9 cellular contexts compared by ENCODE assay signal in the genomic region with DNA sequence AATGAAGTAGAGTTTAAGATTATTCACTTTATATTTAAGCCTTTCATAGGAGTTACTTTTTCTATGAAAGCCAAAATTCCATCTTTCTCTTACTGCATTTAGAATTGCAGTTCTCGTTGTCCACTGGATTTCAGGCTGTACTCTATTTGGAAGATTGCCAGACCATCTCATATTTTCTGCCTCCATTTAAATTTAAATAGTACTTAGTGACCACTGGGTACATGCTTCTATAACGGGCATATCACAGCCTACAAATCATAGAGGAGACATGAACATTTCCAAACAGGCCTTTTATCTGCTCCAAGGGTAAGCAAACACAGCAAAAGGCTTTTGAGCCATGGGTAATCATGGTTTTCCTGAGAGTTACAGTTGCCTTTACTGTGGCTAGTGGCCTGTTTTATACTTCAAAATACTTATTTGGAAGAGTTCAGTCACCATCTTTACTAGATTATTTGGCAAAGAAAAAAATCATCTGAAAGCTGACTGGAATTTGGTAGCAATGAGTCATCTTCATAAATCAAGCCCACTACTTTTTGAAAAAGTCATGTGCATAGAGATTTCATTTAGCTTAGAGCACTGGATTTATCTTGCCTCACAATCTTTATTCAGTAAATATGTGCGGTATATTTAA. TPM values are rescaled to one million over a fixed set of nuclear protein-coding genes. Genes with fewer than 3 reads are reported as not detected.
DNase-seq lines count a peak whose midpoint lies in the region; ATAC-seq and TF ChIP-seq lines count a peak whose summit lies in the region.
"Had no signal": no experiment of that assay in that cellular context is flagged by ENCODE, and none has a peak within 500 bp of the region (broad histone marks: within the 10 kb centered on the region; RNA-seq: fewer than 3 reads in every experiment).

No MANE protein-coding gene starts in this region.

- DNase-seq in H4 (ENCODE audit: low spot score) (peak; percentile 18), RPMI7951 (ENCODE audit: low read depth) (peak; percentile 75), esophagus muscularis mucosa (ENCODE audit: extremely low spot score) (no peak), sigmoid colon (no peak), HT-29 (ENCODE audit: low spot score) (no peak)
- DNase-seq: activated CD4-positive, alpha-beta T cell treated with anti-CD3 and anti-CD28 coated beads, Interleukin-2, amount 10 ng/mL, durations not matched to agents 7 days and 5 days had no signal

- TF ChIP-seq POLR2A in esophagus muscularis mucosa (IDR thresholded peaks at IDR 0.05; ENCODE audit: low read depth) (no peak), sigmoid colon (IDR thresholded peaks at IDR 0.05) (no peak)

- TF ChIP-seq EP300 in esophagus muscularis mucosa (IDR thresholded peaks at IDR 0.05) (no peak), sigmoid colon (IDR thresholded peaks at IDR 0.05) (peak in 1 of 4 donors; percentile 49)

- no peaks in the 10 kb centered on the region for H3K9me3 ChIP-seq in esophagus muscularis mucosa
- no peaks in the 10 kb centered on the region for H3K9me3 ChIP-seq in sigmoid colon

- ATAC-seq in HG03159 (IDR thresholded peaks at IDR 0.05; ENCODE audit: unreplicated experiment) (no peak), GM19452 (IDR thresholded peaks at IDR 0.05; ENCODE audit: unreplicated experiment) (no peak), GM19324 (IDR thresholded peaks at IDR 0.05; ENCODE audit: low FRiP score, unreplicated experiment) (no peak)

- H3K36me3 ChIP-seq in esophagus muscularis mucosa (no peaks in the 10 kb centered on the region), sigmoid colon (no peaks in the 10 kb centered on the region)

- H3K4me1 ChIP-seq in esophagus muscularis mucosa (peaks cover 49 to 79% (median 76%) of the 10 kb centered on the region in 4 donors), sigmoid colon (peaks cover 0 to 74% (median 66%) of the 10 kb centered on the region in 4 donors)

- no peaks in the 10 kb centered on the region for H3K27me3 ChIP-seq in esophagus muscularis mucosa
- H3K27me3 ChIP-seq in sigmoid colon, result no peaks in the 10 kb centered on the region

- 37% methylated on average over 3 of the region's 3 CpGs for WGBS in esophagus muscularis mucosa
- WGBS in sigmoid colon, 2 donors, result 80% methylated on average over 3 of the region's 3 CpGs

- no peak overlapping the region for H3K4me3 ChIP-seq in esophagus muscularis mucosa
- no peak overlapping the region for H3K4me3 ChIP-seq in sigmoid colon

- TF ChIP-seq CTCF in esophagus muscularis mucosa (IDR thresholded peaks at IDR 0.05) (no peak), sigmoid colon (IDR thresholded peaks at IDR 0.05) (no peak)

- intact Hi-C loops in esophagus muscularis mucosa (cut with DNase I), result no loop called here
- intact Hi-C loops in sigmoid colon (cut with DNase I), result loop anchor here (5.0 kb wide), 2 partner anchors 76 to 496 kb away; partner anchors contain the start of gene ARID2

- H3K27ac ChIP-seq in esophagus muscularis mucosa (replicated peaks in 1 of 4), result peak overlapping the region; percentile 84 to 93 (median 86)
- peak overlapping the region; percentile 85 to 89 (median 87) for H3K27ac ChIP-seq in sigmoid colon

RNA-seq across cellular contexts. Expression of gene ANO6, which starts 15.7 kb away (rescaled TPM):
- total RNA-seq in H4 (2014; rRNA removed; shearing (Covaris generic)), result 30.9 and 37.6 TPM in 2 replicates
- total RNA-seq in RPMI7951 (2014; rRNA removed; shearing (Covaris generic)), result 58.1 and 62.1 TPM in 2 replicates
- 100 to 1,000 TPM; 141 to 208 (median 166) TPM for total RNA-seq in esophagus muscularis mucosa
- 100 to 1,000 TPM in 2 of 4 donors, 10 to 100 TPM in 2; 98.5 to 107 (median 103) TPM for total RNA-seq in sigmoid colon
- 1 to 10 TPM; 1.2 to 9.6 (median 3.6) TPM for polyA plus RNA-seq in sigmoid colon
- total RNA-seq in HT-29 (2014; rRNA removed; shearing (Covaris generic)), result 28.3 and 30.5 TPM in 2 replicates

Comparison
In these comparisons a context has a peak if more than half of its experiments do, and no peak if none do; other contexts are left out.
1. DNase-seq: peak in H4 (single experiment) and RPMI7951 (single experiment); none in esophagus muscularis mucosa (single experiment), sigmoid colon (single experiment) and HT-29 (single experiment).